Comparison of ENCODE assay signal across 8 cellular contexts in genomic region chr6:134640975-134641429, GRCh38.
DNase-seq lines count a peak whose midpoint lies in the region; ATAC-seq and TF ChIP-seq lines count a peak whose summit lies in the region.

No MANE protein-coding gene starts in this region.

- DNase-seq in EL (peak; percentile 91), GOT3 (lab: John Stamatoyannopoulos, UW) (peak; percentile 13), M059J (ENCODE audit: low read depth) (peak; percentile 92), Right ventricle myocardium inferior (ENCODE audit: missing footprints) (peak; percentile 78), progenitor cell of endocrine pancreas (ENCODE audit: low spot score, unreplicated experiment) (peak; percentile 17), ureter (ENCODE audit: low spot score) (peak; percentile 86)
- peak; percentile 65 for DNase-seq in activated naive CD8-positive, alpha-beta T cell treated with anti-CD3 and anti-CD28 coated beads for 36 hours

- no peak overlapping the region for H3K27ac Mint-ChIP-seq in activated naive CD8-positive, alpha-beta T cell treated with anti-CD3 and anti-CD28 coated beads for 36 hours
- no peak overlapping the region for H3K27ac Mint-ChIP-seq in progenitor cell of endocrine pancreas

- no peak overlapping the region for H3K4me3 Mint-ChIP-seq in activated naive CD8-positive, alpha-beta T cell treated with anti-CD3 and anti-CD28 coated beads for 36 hours
- no peak overlapping the region for H3K4me3 Mint-ChIP-seq in progenitor cell of endocrine pancreas (ENCODE audit: low read depth)

- ATAC-seq in SK-N-SH treated with all-trans-retinoic acid at 6 μM for 48 hours, result peak; percentile 91
- peak; percentile 91 for ATAC-seq in Right ventricle myocardium inferior

- intact Hi-C loops in Right ventricle myocardium inferior (cut with DNase I), result loop anchor here (1.0 to 10.0 kb wide), 5 partner anchors 96 to 467 kb away; no protein-coding TSS in a partner anchor

- H3K9me3 Mint-ChIP-seq in activated naive CD8-positive, alpha-beta T cell treated with anti-CD3 and anti-CD28 coated beads for 36 hours, result peaks cover 2% of the 10 kb centered on the region
- H3K9me3 Mint-ChIP-seq in progenitor cell of endocrine pancreas (ENCODE audit: low read depth), result peaks cover 4% of the 10 kb centered on the region

- TF ChIP-seq CTCF in progenitor cell of endocrine pancreas (IDR thresholded peaks at IDR 0.05; ENCODE audit: unreplicated experiment), result peak; percentile 88

- peaks cover 28% of the 10 kb centered on the region for H3K4me1 Mint-ChIP-seq in activated naive CD8-positive, alpha-beta T cell treated with anti-CD3 and anti-CD28 coated beads for 36 hours
- peaks cover 4% of the 10 kb centered on the region for H3K4me1 Mint-ChIP-seq in progenitor cell of endocrine pancreas (ENCODE audit: low read depth)

- H3K27me3 Mint-ChIP-seq in activated naive CD8-positive, alpha-beta T cell treated with anti-CD3 and anti-CD28 coated beads for 36 hours, result no peaks in the 10 kb centered on the region
- H3K27me3 Mint-ChIP-seq in progenitor cell of endocrine pancreas, result no peaks in the 10 kb centered on the region

- no peaks in the 10 kb centered on the region for H3K36me3 Mint-ChIP-seq in activated naive CD8-positive, alpha-beta T cell treated with anti-CD3 and anti-CD28 coated beads for 36 hours
- no peaks in the 10 kb centered on the region for H3K36me3 Mint-ChIP-seq in progenitor cell of endocrine pancreas (ENCODE audit: insufficient read depth)

TF ChIP-seq in SK-N-SH treated with all-trans-retinoic acid at 6 μM for 48 hours, 23 proteins besides CTCF, POLR2A, EP300 and RAD21:
- TF ChIP-seq SNAI2 (CRISPR knock-in tag; IDR thresholded peaks at IDR 0.05) (no peak), ZNF8 (CRISPR knock-in tag; IDR thresholded peaks at IDR 0.05) (0 out of 2 replicates have a peak, but pooled peaks have one; percentile 45)

Comparison
In these comparisons a context has a peak if more than half of its experiments do, and no peak if none do; other contexts are left out.
1. Peak in every context shown above with its lines: DNase-seq and ATAC-seq.
2. DNase-seq: peak in every context shown above with its lines; median percentile 92 in M059J; 91 in EL; 86 in ureter; 78 in Right ventricle myocardium inferior; 65 in activated naive CD8-positive, alpha-beta T cell treated with anti-CD3 and anti-CD28 coated beads for 36 hours; 17 in progenitor cell of endocrine pancreas; 13 in GOT3.